ENCODE assay signal across 16 cellular contexts in the genomic region with DNA sequence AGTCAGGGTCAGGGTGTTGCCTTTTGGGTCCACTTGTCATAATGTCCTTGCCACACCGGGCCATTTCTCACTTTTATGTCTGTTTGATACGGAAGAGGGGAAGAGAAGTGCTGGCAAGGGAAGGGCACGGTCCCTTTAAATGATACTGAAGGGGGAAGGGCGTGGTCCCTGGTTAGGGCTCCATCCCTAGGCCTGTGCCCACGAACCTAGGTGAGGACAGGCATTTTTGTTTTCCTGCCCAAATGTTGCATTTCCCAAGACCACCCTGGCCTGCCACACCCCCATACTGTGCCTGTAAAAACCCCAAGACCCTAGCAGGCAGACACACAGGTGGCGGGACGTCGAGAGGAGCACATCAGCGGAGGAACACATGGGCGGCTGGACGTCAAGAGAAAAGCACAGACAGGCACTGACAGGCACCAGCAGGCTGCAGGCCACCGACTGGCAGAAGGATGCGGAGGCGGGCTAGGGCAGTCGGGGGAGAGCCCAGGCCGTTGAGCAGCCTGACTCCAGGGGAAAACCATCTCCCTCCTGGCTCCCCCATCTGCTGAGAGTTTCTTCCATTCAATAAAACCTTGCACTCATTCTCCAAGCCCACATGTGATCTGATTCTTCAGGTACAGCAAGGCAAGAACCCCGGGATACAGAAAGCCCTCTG. TPM values are rescaled to one million over a fixed set of nuclear protein-coding genes. Genes with fewer than 3 reads are reported as not detected.
DNase-seq lines count a peak whose midpoint lies in the region; ATAC-seq and TF ChIP-seq lines count a peak whose summit lies in the region.
"Had no signal": no experiment of that assay in that cellular context is flagged by ENCODE, and none has a peak within 500 bp of the region (broad histone marks: within the 10 kb centered on the region; RNA-seq: fewer than 3 reads in every experiment).

No MANE protein-coding gene starts in this region.

- POLR2A ChIA-PET in WTC11 (lab: Charles Lee), result no interaction called here

- intact Hi-C loops in left colon (cut with DNase I, micrococcal nuclease), result no loop called here

- no peak; the same call in 1 of the 2 replicates for ATAC-seq in WTC11
- ATAC-seq in left colon, result peak; percentile 60
- ATAC-seq: activated CD8-positive, alpha-beta T cell treated with anti-CD3 and anti-CD28 coated beads for 36 hours; Right ventricle myocardium inferior had no signal

- no peaks in the 10 kb centered on the region for H3K27me3 Mint-ChIP-seq in WTC11 (ENCODE audit: low read depth)

- no peaks in the 10 kb centered on the region for H4K20me1 ChIP-seq in smooth muscle cell (ENCODE audit: low read depth)

- peaks cover 15% of the 10 kb centered on the region for H3K36me3 Mint-ChIP-seq in WTC11
- H3K36me3 Mint-ChIP-seq: activated naive CD8-positive, alpha-beta T cell had no signal

- peaks cover 92% of the 10 kb centered on the region for H3K4me1 Mint-ChIP-seq in WTC11

- no peak overlapping the region for H3K4me2 ChIP-seq in smooth muscle cell

- H3K36me3 ChIP-seq in HUES48 (ENCODE audit: control insufficient read depth, insufficient read depth, low read length), result no peaks in the 10 kb centered on the region
- H3K36me3 ChIP-seq in smooth muscle cell (ENCODE audit: low read depth), result no peaks in the 10 kb centered on the region
- H3K36me3 ChIP-seq: ovary had no signal

- H3K9ac ChIP-seq in HUES48 (ENCODE audit: low read depth, low read length), result no peak overlapping the region
- H3K9ac ChIP-seq in smooth muscle cell (ENCODE audit: low read depth), result no peak overlapping the region

- H3K79me2 ChIP-seq in smooth muscle cell (ENCODE audit: low read depth), result no peaks in the 10 kb centered on the region

- H3K9me3 ChIP-seq in HUES48 (ENCODE audit: control insufficient read depth, insufficient read depth, low read length) (no peaks in the 10 kb centered on the region), smooth muscle cell (replicated peaks; ENCODE audit: low read depth) (no peaks in the 10 kb centered on the region)
- H3K9me3 ChIP-seq: ovary had no signal

- DNase-seq in WTC11 (ENCODE audit: low spot score) (no peak), left colon (peak; percentile 39 to 62), smooth muscle cell (lab: John Stamatoyannopoulos, UW; ENCODE audit: unreplicated experiment) (no peak), NCI-H1694 (lab: John Stamatoyannopoulos, UW) (no peak), HPDE6-E6E7 (ENCODE audit: extremely low spot score) (no peak), mucosa of gallbladder (ENCODE audit: low spot score) (no peak)
- DNase-seq: activated CD8-positive, alpha-beta T cell treated with anti-CD3 and anti-CD28 coated beads for 36 hours; activated T-cell treated with anti-CD3 and anti-CD28 coated beads, Interleukin-2, amount 50 U/mL, for 48 hours; kidney; ovary; stimulated activated CD4-positive, alpha-beta T cell treated with anti-CD3 and anti-CD28 coated beads, Interleukin-4, amount 100 ng/mL, for 24 hours; T-helper 1 cell had no signal

- peak overlapping the region; percentile 16 for H2AFZ ChIP-seq in smooth muscle cell (ENCODE audit: low read depth)

- TF ChIP-seq CTCF in WTC11 (IDR thresholded peaks at IDR 0.05), result no peak
- no peak for TF ChIP-seq CTCF in smooth muscle cell (IDR thresholded peaks at IDR 0.05; ENCODE audit: borderline replicate concordance, insufficient read depth, poor library complexity, severe bottlenecking)

- 84% methylated on average over 17 of the region's 17 CpGs for WGBS in smooth muscle cell (ENCODE audit: low lambda C conversion rate)

- H3K27ac Mint-ChIP-seq in WTC11, result peak overlapping the region; percentile 97
- H3K27ac Mint-ChIP-seq: activated CD8-positive, alpha-beta T cell treated with anti-CD3 and anti-CD28 coated beads for 36 hours; activated naive CD8-positive, alpha-beta T cell had no signal

- H3K9me3 Mint-ChIP-seq in WTC11, result no peaks in the 10 kb centered on the region
- H3K9me3 Mint-ChIP-seq: activated CD8-positive, alpha-beta T cell treated with anti-CD3 and anti-CD28 coated beads for 36 hours had no signal

- peaks cover 11% of the 10 kb centered on the region for H3F3A ChIP-seq in smooth muscle cell (ENCODE audit: low read depth)

- CTCF ChIA-PET in WTC11 (lab: Charles Lee), result no interaction called here

- H3K27me3 ChIP-seq in HUES48 (ENCODE audit: control insufficient read depth, insufficient read depth, low read length) (no peaks in the 10 kb centered on the region), smooth muscle cell (ENCODE audit: low read depth) (no peaks in the 10 kb centered on the region)
- H3K27me3 ChIP-seq: ovary had no signal

- H3K4me3 Mint-ChIP-seq in WTC11, result no peak overlapping the region; the same call in 1 of the 2 replicates
- H3K4me3 Mint-ChIP-seq: activated CD8-positive, alpha-beta T cell treated with anti-CD3 and anti-CD28 coated beads for 36 hours; activated naive CD8-positive, alpha-beta T cell had no signal

- no peak overlapping the region for H3K4me3 ChIP-seq in HUES48 (ENCODE audit: low read depth, low read length)
- H3K4me3 ChIP-seq in smooth muscle cell, result no peak overlapping the region
- H3K4me3 ChIP-seq: ovary had no signal

- H3K4me1 ChIP-seq in HUES48 (ENCODE audit: control insufficient read depth, insufficient read depth, low read length), result peaks cover 49% of the 10 kb centered on the region
- H3K4me1 ChIP-seq in smooth muscle cell (ENCODE audit: low read depth), result peaks cover 14% of the 10 kb centered on the region

- H3K27ac ChIP-seq in HUES48 (ENCODE audit: low read depth, low read length) (peak overlapping the region; percentile 76), smooth muscle cell (ENCODE audit: low read depth) (no peak overlapping the region)
- H3K27ac ChIP-seq: ovary had no signal

TF ChIP-seq in WTC11, 78 proteins besides CTCF, POLR2A, EP300 and RAD21:
- TF ChIP-seq, protein P1, sequence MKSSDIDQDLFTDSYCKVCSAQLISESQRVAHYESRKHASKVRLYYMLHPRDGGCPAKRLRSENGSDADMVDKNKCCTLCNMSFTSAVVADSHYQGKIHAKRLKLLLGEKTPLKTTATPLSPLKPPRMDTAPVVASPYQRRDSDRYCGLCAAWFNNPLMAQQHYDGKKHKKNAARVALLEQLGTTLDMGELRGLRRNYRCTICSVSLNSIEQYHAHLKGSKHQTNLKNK (CRISPR knock-in tag; IDR thresholded peaks at IDR 0.05), result no peak
- 0 out of 2 replicates have a peak, but pooled peaks have one; percentile 36 for TF ChIP-seq ZNF281 (CRISPR knock-in tag; IDR thresholded peaks at IDR 0.05)

RNA-seq across cellular contexts. Expression of gene B3GALT5, which starts 25.4 kb away (rescaled TPM):
- total RNA-seq in WTC11 (2021) (25.8 to 33.3 TPM (median 32.4 TPM) in 3 replicates), left colon (100 to 1,000 TPM in 1 of 2 donors, 10 to 100 TPM in 1; 95.6 to 115 TPM), smooth muscle cell (1.7 and 3.8 TPM in 2 replicates), mucosa of gallbladder (48.7 TPM)
- 0.73 and 1.3 TPM in 2 replicates for polyA plus RNA-seq in smooth muscle cell
- total RNA-seq: activated CD8-positive, alpha-beta T cell treated with anti-CD3 and anti-CD28 coated beads for 36 hours; dermis microvascular lymphatic vessel endothelial cell had no signal

Comparison
In these comparisons a context has a peak if more than half of its experiments do, and no peak if none do; other contexts are left out.
1. DNase-seq: peak in left colon (2 of 2); none in WTC11 (single experiment), smooth muscle cell (single experiment), NCI-H1694 (single experiment), HPDE6-E6E7 (single experiment) and mucosa of gallbladder (single experiment).